ENCODE assay signal across 16 cellular contexts in genomic region chr21:44658913-44659595, GRCh38. TPM values are rescaled to one million over a fixed set of nuclear protein-coding genes. Genes with fewer than 3 reads are reported as not detected.
A peak's percentile ranks its signal among the peaks of the same experiment; 100 is the strongest.
DNase-seq lines count a peak whose midpoint lies in the region; ATAC-seq and TF ChIP-seq lines count a peak whose summit lies in the region.
"Had no signal": no experiment of that assay in that cellular context is flagged by ENCODE, and none has a peak within 500 bp of the region (broad histone marks: within the 10 kb centered on the region; RNA-seq: fewer than 3 reads in every experiment).

No MANE protein-coding gene starts in this region.

- peaks cover 54% of the 10 kb centered on the region for H3K4me1 Mint-ChIP-seq in activated CD4-positive, alpha-beta T cell treated with anti-CD3 and anti-CD28 coated beads, Interleukin-2, amount 10 ng/mL, durations not matched to agents 7 days and 5 days
- H3K4me1 Mint-ChIP-seq in stimulated activated naive CD8-positive, alpha-beta T cell treated with anti-CD3 and anti-CD28 coated beads, Interleukin-15, Interleukin-2, amounts not matched to agents 100 ng/mL and 50 ng/mL, for 24 hours (ENCODE audit: low read depth) = peaks cover 56% of the 10 kb centered on the region

- TF ChIP-seq POLR2A in erythroblast (IDR thresholded peaks at IDR 0.05; ENCODE audit: low read length) = no peak

- H3K4me3 Mint-ChIP-seq in activated CD4-positive, alpha-beta T cell treated with anti-CD3 and anti-CD28 coated beads, Interleukin-2, amount 10 ng/mL, durations not matched to agents 7 days and 5 days = no peak overlapping the region
- H3K4me3 Mint-ChIP-seq in stimulated activated naive CD8-positive, alpha-beta T cell treated with anti-CD3 and anti-CD28 coated beads, Interleukin-15, Interleukin-2, amounts not matched to agents 100 ng/mL and 50 ng/mL, for 24 hours = no peak overlapping the region
- H3K4me3 Mint-ChIP-seq: dendritic cell treated with granulocyte-macrophage colony-stimulating factor and Interleukin-4, amounts not matched to agents 40 ng/mL and 50 ng/mL, for 4 days had no signal

- CTCF ChIA-PET in activated CD4-positive, alpha-beta T cell treated with anti-CD3 and anti-CD28 coated beads, Interleukin-2, amount 10 ng/mL, durations not matched to agents 7 days and 5 days (lab: Charles Lee) = no interaction called here

- peak overlapping the region; percentile 99 for H3K27ac Mint-ChIP-seq in activated CD4-positive, alpha-beta T cell treated with anti-CD3 and anti-CD28 coated beads, Interleukin-2, amount 10 ng/mL, durations not matched to agents 7 days and 5 days
- peak overlapping the region; percentile 54 for H3K27ac Mint-ChIP-seq in stimulated activated naive CD8-positive, alpha-beta T cell treated with anti-CD3 and anti-CD28 coated beads, Interleukin-15, Interleukin-2, amounts not matched to agents 100 ng/mL and 50 ng/mL, for 24 hours
- H3K27ac Mint-ChIP-seq: dendritic cell treated with granulocyte-macrophage colony-stimulating factor and Interleukin-4, amounts not matched to agents 40 ng/mL and 50 ng/mL, for 4 days had no signal

- peaks cover 58% of the 10 kb centered on the region for H3K9me3 Mint-ChIP-seq in activated CD4-positive, alpha-beta T cell treated with anti-CD3 and anti-CD28 coated beads, Interleukin-2, amount 10 ng/mL, durations not matched to agents 7 days and 5 days
- peaks cover 22% of the 10 kb centered on the region for H3K9me3 Mint-ChIP-seq in stimulated activated naive CD8-positive, alpha-beta T cell treated with anti-CD3 and anti-CD28 coated beads, Interleukin-15, Interleukin-2, amounts not matched to agents 100 ng/mL and 50 ng/mL, for 24 hours

- peaks cover 8% of the 10 kb centered on the region for H3K27me3 Mint-ChIP-seq in activated CD4-positive, alpha-beta T cell treated with anti-CD3 and anti-CD28 coated beads, Interleukin-2, amount 10 ng/mL, durations not matched to agents 7 days and 5 days
- no peaks in the 10 kb centered on the region for H3K27me3 Mint-ChIP-seq in stimulated activated naive CD8-positive, alpha-beta T cell treated with anti-CD3 and anti-CD28 coated beads, Interleukin-15, Interleukin-2, amounts not matched to agents 100 ng/mL and 50 ng/mL, for 24 hours

- DNase-seq in activated CD4-positive, alpha-beta T cell treated with anti-CD3 and anti-CD28 coated beads, Interleukin-2, amount 10 ng/mL, durations not matched to agents 7 days and 5 days = peak; percentile 26
- DNase-seq in activated CD4-positive, alpha-beta T cell treated with anti-CD3 and anti-CD28 coated beads for 48 hours = no peak
- DNase-seq in RPMI7951 (ENCODE audit: low read depth) = peak; percentile 2
- DNase-seq in central memory CD4-positive, alpha-beta T cell = peak; percentile 46
- no peak for DNase-seq in GM20000 (ENCODE audit: low spot score)
- DNase-seq in erythroblast (lab: John Stamatoyannopoulos, UW) = no peak
- DNase-seq: anterior cingulate cortex; DMS153; mammary epithelial cell; pancreas; stimulated activated CD4-positive, alpha-beta T cell treated with anti-CD3 and anti-CD28 coated beads, Interleukin-12 subunit alpha, Interleukin-12 subunit beta, amount 100 ng/mL, for 4 hours had no signal

- no peak for TF ChIP-seq CTCF in GM20000 (IDR thresholded peaks at IDR 0.05; ENCODE audit: extremely low read depth, missing control alignments)

- ATAC-seq in HG03439 (IDR thresholded peaks at IDR 0.05; ENCODE audit: unreplicated experiment) = no peak
- ATAC-seq: A549, pancreas had no signal

- peaks cover 58% of the 10 kb centered on the region for H3K36me3 Mint-ChIP-seq in activated CD4-positive, alpha-beta T cell treated with anti-CD3 and anti-CD28 coated beads, Interleukin-2, amount 10 ng/mL, durations not matched to agents 7 days and 5 days (ENCODE audit: low read depth)
- H3K36me3 Mint-ChIP-seq in stimulated activated naive CD8-positive, alpha-beta T cell treated with anti-CD3 and anti-CD28 coated beads, Interleukin-15, Interleukin-2, amounts not matched to agents 100 ng/mL and 50 ng/mL, for 24 hours (ENCODE audit: low read depth) = peaks cover 17% of the 10 kb centered on the region

- POLR2A ChIA-PET in activated CD4-positive, alpha-beta T cell treated with anti-CD3 and anti-CD28 coated beads, Interleukin-2, amount 10 ng/mL, durations not matched to agents 7 days and 5 days (lab: Charles Lee) = no interaction called here

RNA-seq across cellular contexts. Expression of gene KRTAP12-3, which starts 1.3 kb away (rescaled TPM):
- total RNA-seq in activated CD4-positive, alpha-beta T cell treated with anti-CD3 and anti-CD28 coated beads, Interleukin-2, amount 10 ng/mL, durations not matched to agents 7 days and 5 days = not detected
- not detected in 2 replicates for total RNA-seq in RPMI7951 (2014; rRNA removed; shearing (Covaris generic))
- total RNA-seq: mammary epithelial cell, pancreas, thoracic aorta had no signal

RNA-seq across cellular contexts. Expression of gene KRTAP12-4, which starts 4.6 kb away (rescaled TPM):
- not detected for total RNA-seq in activated CD4-positive, alpha-beta T cell treated with anti-CD3 and anti-CD28 coated beads, Interleukin-2, amount 10 ng/mL, durations not matched to agents 7 days and 5 days
- total RNA-seq in RPMI7951 (2014; rRNA removed; shearing (Covaris generic)) = not detected in 2 replicates
- total RNA-seq: mammary epithelial cell, pancreas, thoracic aorta had no signal

RNA-seq across cellular contexts. Expression of gene KRTAP12-2, which starts 7.7 kb away (rescaled TPM):
- total RNA-seq in activated CD4-positive, alpha-beta T cell treated with anti-CD3 and anti-CD28 coated beads, Interleukin-2, amount 10 ng/mL, durations not matched to agents 7 days and 5 days = not detected
- not detected in 2 replicates for total RNA-seq in RPMI7951 (2014; rRNA removed; shearing (Covaris generic))
- total RNA-seq: mammary epithelial cell, pancreas, thoracic aorta had no signal

RNA-seq across cellular contexts. Expression of gene KRTAP10-11, which starts 12.8 kb away (rescaled TPM):
- not detected for total RNA-seq in activated CD4-positive, alpha-beta T cell treated with anti-CD3 and anti-CD28 coated beads, Interleukin-2, amount 10 ng/mL, durations not matched to agents 7 days and 5 days
- not detected in 2 replicates for total RNA-seq in RPMI7951 (2014; rRNA removed; shearing (Covaris generic))
- total RNA-seq: mammary epithelial cell, pancreas, thoracic aorta had no signal

RNA-seq across cellular contexts. Expression of gene KRTAP10-10, which starts 21.9 kb away (rescaled TPM):
- total RNA-seq in activated CD4-positive, alpha-beta T cell treated with anti-CD3 and anti-CD28 coated beads, Interleukin-2, amount 10 ng/mL, durations not matched to agents 7 days and 5 days = not detected
- total RNA-seq in RPMI7951 (2014; rRNA removed; shearing (Covaris generic)) = not detected in 2 replicates
- total RNA-seq: mammary epithelial cell, pancreas, thoracic aorta had no signal

Comparison
In these comparisons a context has a peak if more than half of its experiments do, and no peak if none do; other contexts are left out.
1. DNase-seq: peak in activated CD4-positive, alpha-beta T cell treated with anti-CD3 and anti-CD28 coated beads, Interleukin-2, amount 10 ng/mL, durations not matched to agents 7 days and 5 days (single experiment), RPMI7951 (single experiment) and central memory CD4-positive, alpha-beta T cell (single experiment); none in activated CD4-positive, alpha-beta T cell treated with anti-CD3 and anti-CD28 coated beads for 48 hours (single experiment), GM20000 (single experiment) and erythroblast (0 of 2).